In the genomic region with DNA sequence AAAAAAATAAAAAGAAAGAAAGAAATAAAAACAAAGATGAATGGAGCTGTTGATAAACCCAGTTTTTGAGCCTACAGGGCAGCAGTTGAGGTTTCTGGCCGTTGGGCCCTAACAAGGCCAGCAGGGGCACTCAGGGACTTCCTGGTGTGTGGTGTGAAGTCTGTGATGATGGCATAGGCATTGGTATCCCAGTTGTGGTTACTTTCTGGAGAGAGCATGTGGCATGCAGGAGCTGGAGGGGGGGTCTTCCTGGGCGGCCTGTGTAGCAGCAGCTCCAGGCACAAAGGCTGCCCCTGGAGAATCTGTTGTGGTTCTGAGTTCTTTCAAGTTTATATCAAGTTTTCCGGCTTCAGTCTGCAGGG, we compare ENCODE assay signal across 8 cellular contexts. TPM values are rescaled to one million over a fixed set of nuclear protein-coding genes. Genes with fewer than 3 reads are reported as not detected.
DNase-seq lines count a peak whose midpoint lies in the region; ATAC-seq and TF ChIP-seq lines count a peak whose summit lies in the region.

No MANE protein-coding gene starts in this region.

- peaks cover 23% of the 10 kb centered on the region for H3K4me1 ChIP-seq in mucosa of descending colon (ENCODE audit: low read depth)

- intact Hi-C loops in Calu3 (cut with micrococcal nuclease; ENCODE audit: unreplicated experiment) (no loop called here), mucosa of descending colon (cut with DNase I, micrococcal nuclease) (no loop called here)

- no peaks in the 10 kb centered on the region for H3K27me3 Mint-ChIP-seq in Calu3 (ENCODE audit: unreplicated experiment)

- H3K4me3 ChIP-seq in brain microvascular endothelial cell (ENCODE audit: low read depth, low read length), result peak overlapping the region; percentile 12
- no peak overlapping the region for H3K4me3 ChIP-seq in mucosa of descending colon

- no peak for DNase-seq in Calu3
- peak; percentile 84 to 88 for DNase-seq in Kasumi-1 (lab: John Stamatoyannopoulos, UW)
- DNase-seq in brain microvascular endothelial cell, result peak; percentile 70
- DNase-seq in mucosa of descending colon, result peak in 2 of 3 donors; percentile 25 to 47
- no peak for DNase-seq in effector CD4-positive, alpha-beta T cell
- no peak for DNase-seq in retina

- CTCF ChIA-PET in Calu3 (lab: Charles Lee), result interaction anchor here (1.5 kb wide), 1 partner anchor 213 kb away, joined by 7 read pairs; no protein-coding TSS in a partner anchor

- peaks cover 48% of the 10 kb centered on the region for H3K36me3 Mint-ChIP-seq in Calu3 (ENCODE audit: insufficient read depth, unreplicated experiment)

- H3K27ac Mint-ChIP-seq in Calu3 (ENCODE audit: unreplicated experiment), result peak overlapping the region; percentile 94

- H3K4me1 Mint-ChIP-seq in Calu3 (ENCODE audit: low read depth, unreplicated experiment), result peaks cover 24% of the 10 kb centered on the region

- no peaks in the 10 kb centered on the region for H3K9me3 ChIP-seq in mucosa of descending colon

- H3K36me3 ChIP-seq in brain microvascular endothelial cell (replicated peaks), result no peaks in the 10 kb centered on the region
- no peaks in the 10 kb centered on the region for H3K36me3 ChIP-seq in mucosa of descending colon (ENCODE audit: low read depth)

- H3K4me3 Mint-ChIP-seq in Calu3 (ENCODE audit: low read depth, unreplicated experiment), result peak overlapping the region; percentile 93

- no peaks in the 10 kb centered on the region for H3K9me3 Mint-ChIP-seq in Calu3 (ENCODE audit: low read depth, unreplicated experiment)

- BruUV-seq in Calu3 (replicated peaks; lab: Mats Ljungman, UMichigan), result no TSS peak

- H3K27me3 ChIP-seq in brain microvascular endothelial cell (replicated peaks), result no peaks in the 10 kb centered on the region

- peak overlapping the region; percentile 97 for H3K27ac ChIP-seq in brain microvascular endothelial cell

- in situ Hi-C loops in brain microvascular endothelial cell (cut with HindIII; ENCODE audit: low pct_ligation_motif_present, low sequenced_read_pairs), result no loop called here

- ATAC-seq in mucosa of descending colon (no peak), GM19452 (IDR thresholded peaks at IDR 0.05; ENCODE audit: unreplicated experiment) (no peak), GM21390 (IDR thresholded peaks at IDR 0.05; ENCODE audit: unreplicated experiment) (no peak)

- no peak for TF ChIP-seq CTCF in Calu3 (IDR thresholded peaks at IDR 0.05; ENCODE audit: unreplicated experiment)
- peak; percentile 47 for TF ChIP-seq CTCF in brain microvascular endothelial cell (IDR thresholded peaks at IDR 0.05; ENCODE audit: low read depth, low read length, missing control alignments)
- TF ChIP-seq CTCF in mucosa of descending colon (IDR thresholded peaks at IDR 0.05), result no peak

RNA-seq across cellular contexts. Expression of gene TXNRD2, which starts 2.0 kb away (rescaled TPM):
- total RNA-seq in Calu3 (2022), result 33.7 and 36.3 TPM in 2 replicates
- 10 to 100 TPM; 20.9 to 23.6 (median 22.6) TPM for total RNA-seq in mucosa of descending colon

RNA-seq across cellular contexts. Expression of gene COMT, which starts 2.1 kb away (rescaled TPM):
- total RNA-seq in Calu3 (2022), result 165 and 170 TPM in 2 replicates
- total RNA-seq in mucosa of descending colon, result 10 to 100 TPM; 61.2 to 88.7 (median 70.7) TPM

Comparison
In these comparisons a context has a peak if more than half of its experiments do, and no peak if none do; other contexts are left out.
1. DNase-seq: peak in Kasumi-1 (2 of 2), brain microvascular endothelial cell (single experiment) and mucosa of descending colon (2 of 3); none in Calu3 (single experiment), effector CD4-positive, alpha-beta T cell (single experiment) and retina (single experiment).